In the genomic region with DNA sequence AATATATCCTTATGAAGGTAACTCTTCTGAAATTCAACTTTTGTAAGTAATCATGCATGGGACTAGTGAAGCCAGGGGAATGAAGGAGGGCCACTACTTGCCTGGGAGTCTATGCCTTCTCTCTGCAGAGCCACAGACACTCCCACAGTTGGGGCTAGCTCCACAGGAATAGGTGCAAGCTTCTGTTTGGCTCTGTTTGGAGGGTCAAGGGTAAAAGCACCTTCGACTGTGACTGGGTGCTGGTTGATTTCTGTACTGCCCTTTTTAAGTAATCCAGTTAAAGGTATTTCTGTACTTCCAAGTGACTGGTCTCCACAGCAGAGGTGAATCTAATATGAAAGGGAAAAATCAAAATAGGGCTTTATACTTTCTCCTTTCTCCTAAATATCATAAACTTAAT, we compare ENCODE assay signal across 1 cellular context.
TF ChIP-seq lines count a peak whose summit lies in the region.

No MANE protein-coding gene starts in this region.

TF ChIP-seq in K562, 482 proteins besides CTCF, POLR2A, EP300 and RAD21 (continued from another document):
- TF ChIP-seq, protein P1, sequence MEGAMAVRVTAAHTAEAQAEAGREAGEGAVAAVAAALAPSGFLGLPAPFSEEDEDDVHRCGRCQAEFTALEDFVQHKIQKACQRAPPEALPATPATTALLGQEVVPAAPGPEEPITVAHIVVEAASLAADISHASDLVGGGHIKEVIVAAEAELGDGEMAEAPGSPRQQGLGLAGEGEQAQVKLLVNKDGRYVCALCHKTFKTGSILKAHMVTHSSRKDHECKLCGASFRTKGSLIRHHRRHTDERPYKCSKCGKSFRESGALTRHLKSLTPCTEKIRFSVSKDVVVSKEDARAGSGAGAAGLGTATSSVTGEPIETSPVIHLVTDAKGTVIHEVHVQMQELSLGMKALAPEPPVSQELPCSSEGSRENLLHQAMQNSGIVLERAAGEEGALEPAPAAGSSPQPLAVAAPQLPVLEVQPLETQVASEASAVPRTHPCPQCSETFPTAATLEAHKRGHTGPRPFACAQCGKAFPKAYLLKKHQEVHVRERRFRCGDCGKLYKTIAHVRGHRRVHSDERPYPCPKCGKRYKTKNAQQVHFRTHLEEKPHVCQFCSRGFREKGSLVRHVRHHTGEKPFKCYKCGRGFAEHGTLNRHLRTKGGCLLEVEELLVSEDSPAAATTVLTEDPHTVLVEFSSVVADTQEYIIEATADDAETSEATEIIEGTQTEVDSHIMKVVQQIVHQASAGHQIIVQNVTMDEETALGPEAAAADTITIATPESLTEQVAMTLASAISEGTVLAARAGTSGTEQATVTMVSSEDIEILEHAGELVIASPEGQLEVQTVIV (CRISPR knock-in tag; IDR thresholded peaks at IDR 0.05; ENCODE audit: borderline replicate concordance) = no peak
- TF ChIP-seq POLR2AphosphoS2 (IDR thresholded peaks at IDR 0.05; ENCODE audit: low read length) = no peak
- no peak for TF ChIP-seq ZNF324 (CRISPR knock-in tag; IDR thresholded peaks at IDR 0.05)
- TF ChIP-seq, protein P2, sequence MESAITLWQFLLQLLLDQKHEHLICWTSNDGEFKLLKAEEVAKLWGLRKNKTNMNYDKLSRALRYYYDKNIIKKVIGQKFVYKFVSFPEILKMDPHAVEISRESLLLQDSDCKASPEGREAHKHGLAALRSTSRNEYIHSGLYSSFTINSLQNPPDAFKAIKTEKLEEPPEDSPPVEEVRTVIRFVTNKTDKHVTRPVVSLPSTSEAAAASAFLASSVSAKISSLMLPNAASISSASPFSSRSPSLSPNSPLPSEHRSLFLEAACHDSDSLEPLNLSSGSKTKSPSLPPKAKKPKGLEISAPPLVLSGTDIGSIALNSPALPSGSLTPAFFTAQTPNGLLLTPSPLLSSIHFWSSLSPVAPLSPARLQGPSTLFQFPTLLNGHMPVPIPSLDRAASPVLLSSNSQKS (CRISPR knock-in tag; IDR thresholded peaks at IDR 0.05) = no peak
- TF ChIP-seq RFX5 (IDR thresholded peaks at IDR 0.05; ENCODE audit: low read depth, low read length) = no peak
- TF ChIP-seq, protein P3, sequence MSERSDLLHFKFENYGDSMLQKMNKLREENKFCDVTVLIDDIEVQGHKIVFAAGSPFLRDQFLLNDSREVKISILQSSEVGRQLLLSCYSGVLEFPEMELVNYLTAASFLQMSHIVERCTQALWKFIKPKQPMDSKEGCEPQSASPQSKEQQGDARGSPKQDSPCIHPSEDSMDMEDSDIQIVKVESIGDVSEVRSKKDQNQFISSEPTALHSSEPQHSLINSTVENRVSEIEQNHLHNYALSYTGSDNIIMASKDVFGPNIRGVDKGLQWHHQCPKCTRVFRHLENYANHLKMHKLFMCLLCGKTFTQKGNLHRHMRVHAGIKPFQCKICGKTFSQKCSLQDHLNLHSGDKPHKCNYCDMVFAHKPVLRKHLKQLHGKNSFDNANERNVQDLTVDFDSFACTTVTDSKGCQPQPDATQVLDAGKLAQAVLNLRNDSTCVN (CRISPR knock-in tag; IDR thresholded peaks at IDR 0.05) = no peak
- TF ChIP-seq PML (IDR thresholded peaks at IDR 0.05; ENCODE audit: low read length) = no peak
- TF ChIP-seq ZNF551 (CRISPR knock-in tag; IDR thresholded peaks at IDR 0.05) = no peak
- TF ChIP-seq, protein P4, sequence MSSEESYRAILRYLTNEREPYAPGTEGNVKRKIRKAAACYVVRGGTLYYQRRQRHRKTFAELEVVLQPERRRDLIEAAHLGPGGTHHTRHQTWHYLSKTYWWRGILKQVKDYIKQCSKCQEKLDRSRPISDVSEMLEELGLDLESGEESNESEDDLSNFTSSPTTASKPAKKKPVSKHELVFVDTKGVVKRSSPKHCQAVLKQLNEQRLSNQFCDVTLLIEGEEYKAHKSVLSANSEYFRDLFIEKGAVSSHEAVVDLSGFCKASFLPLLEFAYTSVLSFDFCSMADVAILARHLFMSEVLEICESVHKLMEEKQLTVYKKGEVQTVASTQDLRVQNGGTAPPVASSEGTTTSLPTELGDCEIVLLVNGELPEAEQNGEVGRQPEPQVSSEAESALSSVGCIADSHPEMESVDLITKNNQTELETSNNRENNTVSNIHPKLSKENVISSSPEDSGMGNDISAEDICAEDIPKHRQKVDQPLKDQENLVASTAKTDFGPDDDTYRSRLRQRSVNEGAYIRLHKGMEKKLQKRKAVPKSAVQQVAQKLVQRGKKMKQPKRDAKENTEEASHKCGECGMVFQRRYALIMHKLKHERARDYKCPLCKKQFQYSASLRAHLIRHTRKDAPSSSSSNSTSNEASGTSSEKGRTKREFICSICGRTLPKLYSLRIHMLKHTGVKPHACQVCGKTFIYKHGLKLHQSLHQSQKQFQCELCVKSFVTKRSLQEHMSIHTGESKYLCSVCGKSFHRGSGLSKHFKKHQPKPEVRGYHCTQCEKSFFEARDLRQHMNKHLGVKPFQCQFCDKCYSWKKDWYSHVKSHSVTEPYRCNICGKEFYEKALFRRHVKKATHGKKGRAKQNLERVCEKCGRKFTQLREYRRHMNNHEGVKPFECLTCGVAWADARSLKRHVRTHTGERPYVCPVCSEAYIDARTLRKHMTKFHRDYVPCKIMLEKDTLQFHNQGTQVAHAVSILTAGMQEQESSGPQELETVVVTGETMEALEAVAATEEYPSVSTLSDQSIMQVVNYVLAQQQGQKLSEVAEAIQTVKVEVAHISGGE (CRISPR knock-in tag; IDR thresholded peaks at IDR 0.05) = no peak
- TF ChIP-seq, protein P5, sequence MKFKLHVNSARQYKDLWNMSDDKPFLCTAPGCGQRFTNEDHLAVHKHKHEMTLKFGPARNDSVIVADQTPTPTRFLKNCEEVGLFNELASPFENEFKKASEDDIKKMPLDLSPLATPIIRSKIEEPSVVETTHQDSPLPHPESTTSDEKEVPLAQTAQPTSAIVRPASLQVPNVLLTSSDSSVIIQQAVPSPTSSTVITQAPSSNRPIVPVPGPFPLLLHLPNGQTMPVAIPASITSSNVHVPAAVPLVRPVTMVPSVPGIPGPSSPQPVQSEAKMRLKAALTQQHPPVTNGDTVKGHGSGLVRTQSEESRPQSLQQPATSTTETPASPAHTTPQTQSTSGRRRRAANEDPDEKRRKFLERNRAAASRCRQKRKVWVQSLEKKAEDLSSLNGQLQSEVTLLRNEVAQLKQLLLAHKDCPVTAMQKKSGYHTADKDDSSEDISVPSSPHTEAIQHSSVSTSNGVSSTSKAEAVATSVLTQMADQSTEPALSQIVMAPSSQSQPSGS (CRISPR knock-in tag; IDR thresholded peaks at IDR 0.05) = no peak
- TF ChIP-seq MTF1 (CRISPR knock-in tag; IDR thresholded peaks at IDR 0.05; ENCODE audit: borderline replicate concordance) = no peak
- no peak for TF ChIP-seq ZFP36 (IDR thresholded peaks at IDR 0.05; ENCODE audit: low read depth, low read length, partially characterized antibody)
